11 cellular contexts compared by ENCODE assay signal in genomic region chr1:166843769-166844596, GRCh38. TPM values are rescaled to one million over a fixed set of nuclear protein-coding genes. Genes with fewer than 3 reads are reported as not detected.
DNase-seq lines count a peak whose midpoint lies in the region; ATAC-seq lines count a peak whose summit lies in the region.
"Had no signal": no experiment of that assay in that cellular context is flagged by ENCODE, and none has a peak within 500 bp of the region (broad histone marks: within the 10 kb centered on the region; RNA-seq: fewer than 3 reads in every experiment).

No MANE protein-coding gene starts in this region.

- peaks cover 51% of the 10 kb centered on the region for H3K4me1 ChIP-seq in skeletal muscle satellite cell (ENCODE audit: control insufficient read depth, insufficient read depth, low read length)

- peaks cover 68% of the 10 kb centered on the region for H3K36me3 ChIP-seq in skeletal muscle satellite cell (ENCODE audit: insufficient read depth, low read length)

- H3K9ac ChIP-seq in skeletal muscle satellite cell (ENCODE audit: low read depth, low read length): no peak overlapping the region

- no peaks in the 10 kb centered on the region for H3K9me3 ChIP-seq in skeletal muscle satellite cell (replicated peaks; ENCODE audit: low read length)
- H3K9me3 ChIP-seq: neutrophil had no signal

- DNase-seq in ELF-1 (ENCODE audit: low read depth, low spot score): peak; percentile 60
- DNase-seq in anterior cingulate cortex (lab: John Stamatoyannopoulos, UW): peak in 35 of 58 donors; percentile 15 to 60 (median 34)
- DNase-seq in islet precursor cell: peak; percentile 85
- DNase-seq: NCI-H510A had no signal

- H3K4me2 ChIP-seq in skeletal muscle satellite cell (ENCODE audit: low read length): peak overlapping the region; percentile 33

- ATAC-seq in GM18861 (IDR thresholded peaks at IDR 0.05; ENCODE audit: unreplicated experiment): no peak
- no peak for ATAC-seq in HG03460 (IDR thresholded peaks at IDR 0.05; ENCODE audit: unreplicated experiment)
- no peak for ATAC-seq in GM19395 (IDR thresholded peaks at IDR 0.05; ENCODE audit: unreplicated experiment)
- no peak for ATAC-seq in GM21717 (IDR thresholded peaks at IDR 0.05; ENCODE audit: unreplicated experiment)
- ATAC-seq: K562 had no signal

- H3K4me3 ChIP-seq in skeletal muscle satellite cell (ENCODE audit: low read length): no peak overlapping the region
- H3K4me3 ChIP-seq: K562 had no signal

- no peaks in the 10 kb centered on the region for H3K27me3 ChIP-seq in skeletal muscle satellite cell (ENCODE audit: control insufficient read depth, insufficient read depth, low read length)
- H3K27me3 ChIP-seq: neutrophil had no signal

RNA-seq across cellular contexts. Expression of gene POGK, which starts 4.7 kb away (rescaled TPM):
- total RNA-seq in skeletal muscle satellite cell (2012; rRNA removed): 20.8 TPM in 2 replicates

RNA-seq across cellular contexts. Expression of gene TADA1, which starts 32.1 kb away (rescaled TPM):
- 9.1 and 9.8 TPM in 2 replicates for total RNA-seq in skeletal muscle satellite cell (2012; rRNA removed)

Comparison
In these comparisons a context has a peak if more than half of its experiments do, and no peak if none do; other contexts are left out.
1. DNase-seq: peak in every context shown above with its lines; median percentile 85 in islet precursor cell; 60 in ELF-1; 34 in anterior cingulate cortex.